In the genomic region with DNA sequence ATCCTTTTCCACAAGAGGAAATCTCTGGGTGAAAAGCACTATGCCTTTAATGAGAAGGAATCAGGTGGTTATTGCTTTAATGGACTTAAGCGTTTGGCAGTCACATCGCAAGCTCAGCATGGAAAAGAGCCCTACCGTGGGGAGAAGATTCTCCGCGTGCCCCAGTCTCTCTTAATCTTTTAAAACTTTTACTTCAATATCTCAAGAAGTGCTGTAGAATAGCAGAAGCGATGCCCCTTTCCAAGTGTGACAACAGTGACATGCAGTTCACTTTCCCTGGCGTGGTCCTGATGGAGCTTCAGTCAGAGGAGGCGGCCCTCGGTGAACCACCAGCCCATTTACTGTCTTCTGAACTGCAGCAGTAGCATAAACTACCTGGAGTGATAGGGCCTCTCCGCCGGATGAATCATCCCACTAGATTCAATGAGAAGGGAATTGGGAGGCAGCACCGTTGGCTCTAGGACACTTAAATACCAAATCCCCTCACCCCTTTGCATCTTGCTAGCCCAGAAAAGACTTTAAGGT, we compare ENCODE assay signal across 13 cellular contexts.
DNase-seq lines count a peak whose midpoint lies in the region; ATAC-seq and TF ChIP-seq lines count a peak whose summit lies in the region.
"Had no signal": no experiment of that assay in that cellular context is flagged by ENCODE, and none has a peak within 500 bp of the region (broad histone marks: within the 10 kb centered on the region; RNA-seq: fewer than 3 reads in every experiment).

No MANE protein-coding gene starts in this region.

- BruUV-seq in Panc1 (replicated peaks; lab: Mats Ljungman, UMichigan) = no TSS peak

- H3K27me3 Mint-ChIP-seq in natural killer cell (ENCODE audit: low read depth in 2 of 2) (peaks cover 3 to 5% of the 10 kb centered on the region in 2 donors), glutamatergic neuron (ENCODE audit: unreplicated experiment) (no peaks in the 10 kb centered on the region)
- H3K27me3 Mint-ChIP-seq in natural killer cell treated with Interleukin-12 subunit alpha and Interleukin-12 subunit beta and Interleukin-15 and Interleukin-18, amount 100 ng/mL, for 72 hours = peaks cover 11% of the 10 kb centered on the region in 2 donors

- POLR2A ChIA-PET in Panc1 (lab: Charles Lee) = no interaction called here

- H3K4me3 ChIP-seq in Panc1 (ENCODE audit: low read depth in 2 of 2, low read length in 2 of 2) = no peak overlapping the region
- H3K4me3 ChIP-seq: MG63, Peyer's patch had no signal

- H3K9me3 Mint-ChIP-seq in natural killer cell (no peaks in the 10 kb centered on the region), glutamatergic neuron (ENCODE audit: unreplicated experiment) (peaks cover 4% of the 10 kb centered on the region)
- H3K9me3 Mint-ChIP-seq in natural killer cell treated with Interleukin-12 subunit alpha and Interleukin-12 subunit beta and Interleukin-15 and Interleukin-18, amount 100 ng/mL, for 72 hours = no peaks in the 10 kb centered on the region

- H3K27ac Mint-ChIP-seq in natural killer cell (no peak overlapping the region), glutamatergic neuron (ENCODE audit: unreplicated experiment) (no peak overlapping the region)
- no peak overlapping the region for H3K27ac Mint-ChIP-seq in natural killer cell treated with Interleukin-12 subunit alpha and Interleukin-12 subunit beta and Interleukin-15 and Interleukin-18, amount 100 ng/mL, for 72 hours
- H3K27ac Mint-ChIP-seq: T-cell had no signal

- H3K36me3 ChIP-seq in Panc1 (ENCODE audit: control insufficient read depth, insufficient read depth, low read length) = no peaks in the 10 kb centered on the region
- H3K36me3 ChIP-seq: MG63, Peyer's patch had no signal

- H3K4me1 Mint-ChIP-seq in natural killer cell = no peaks in the 10 kb centered on the region
- H3K4me1 Mint-ChIP-seq in natural killer cell treated with Interleukin-12 subunit alpha and Interleukin-12 subunit beta and Interleukin-15 and Interleukin-18, amount 100 ng/mL, for 72 hours (ENCODE audit: low read depth in 2 of 2) = no peaks in the 10 kb centered on the region
- H3K4me1 Mint-ChIP-seq in glutamatergic neuron (ENCODE audit: low read depth, unreplicated experiment) = peaks cover 22% of the 10 kb centered on the region
- H3K4me1 Mint-ChIP-seq: T-cell had no signal

- no peaks in the 10 kb centered on the region for H3K36me3 Mint-ChIP-seq in natural killer cell
- no peaks in the 10 kb centered on the region for H3K36me3 Mint-ChIP-seq in natural killer cell treated with Interleukin-12 subunit alpha and Interleukin-12 subunit beta and Interleukin-15 and Interleukin-18, amount 100 ng/mL, for 72 hours
- H3K36me3 Mint-ChIP-seq in glutamatergic neuron (ENCODE audit: unreplicated experiment) = peaks cover 15% of the 10 kb centered on the region
- H3K36me3 Mint-ChIP-seq: T-cell had no signal

- 0 out of 2 replicates have a peak, but pooled peaks cover 4% of the 10 kb centered on the region for H3K9me3 ChIP-seq in Panc1 (ENCODE audit: control insufficient read depth, insufficient read depth, low read depth, low read length)
- H3K9me3 ChIP-seq: SK-N-SH had no signal

- CTCF ChIA-PET in Panc1 (lab: Charles Lee) = interaction anchor here (0.6 to 1.6 kb wide), 6 partner anchors 15 to 1969 kb away, joined by 3 to 11 read pairs (median 5); no protein-coding TSS in a partner anchor

- intact Hi-C loops in natural killer cell (cut with micrococcal nuclease) (loop anchor here (1.0 kb wide), 1 partner anchor 166 kb away; no protein-coding TSS in a partner anchor), Panc1 (cut with micrococcal nuclease; ENCODE audit: unreplicated experiment) (loop anchor here (2.0 kb wide), 1 partner anchor 166 kb away; no protein-coding TSS in a partner anchor)

- H3K27me3 ChIP-seq in Panc1 (ENCODE audit: control insufficient read depth, insufficient read depth, low read length) = peaks cover 3% of the 10 kb centered on the region; the same call in 1 of the 2 replicates
- H3K27me3 ChIP-seq: MG63, Peyer's patch had no signal

- in situ Hi-C loops in Panc1 (cut with HindIII; ENCODE audit: low pct_unique_long_range_greater_than_20kb, low sequenced_read_pairs) = no loop called here

- H3K4me3 Mint-ChIP-seq in natural killer cell (no peak overlapping the region), glutamatergic neuron (ENCODE audit: unreplicated experiment) (no peak overlapping the region)
- no peak overlapping the region for H3K4me3 Mint-ChIP-seq in natural killer cell treated with Interleukin-12 subunit alpha and Interleukin-12 subunit beta and Interleukin-15 and Interleukin-18, amount 100 ng/mL, for 72 hours
- H3K4me3 Mint-ChIP-seq: T-cell had no signal

- no peaks in the 10 kb centered on the region for H3K4me1 ChIP-seq in Panc1 (ENCODE audit: control insufficient read depth, insufficient read depth, low read length)
- H3K4me1 ChIP-seq: Peyer's patch had no signal

- TF ChIP-seq CTCF in natural killer cell (IDR thresholded peaks at IDR 0.05) (peak; percentile 7), Panc1 (IDR thresholded peaks at IDR 0.05) (peak; percentile 43), glutamatergic neuron (IDR thresholded peaks at IDR 0.05; ENCODE audit: partially characterized antibody, unreplicated experiment) (peak; percentile 57)

- no peak for ATAC-seq in natural killer cell
- no peak for ATAC-seq in natural killer cell treated with Interleukin-12 subunit alpha and Interleukin-12 subunit beta and Interleukin-15 and Interleukin-18, amount 100 ng/mL, for 72 hours
- no peak for ATAC-seq in Panc1
- ATAC-seq: T-cell had no signal

- no peak for DNase-seq in natural killer cell
- no peak for DNase-seq in natural killer cell treated with Interleukin-12 subunit alpha and Interleukin-12 subunit beta and Interleukin-15 and Interleukin-18, amount 100 ng/mL, for 72 hours (ENCODE audit: low spot score)
- no peak for DNase-seq in Panc1 (ENCODE audit: low read depth, low spot score)
- DNase-seq in glutamatergic neuron = no peak
- no peak for DNase-seq in NCI-H2107 treated with DMSO at 0.1 percent for 48 hours (lab: John Stamatoyannopoulos, UW; ENCODE audit: unreplicated experiment)
- DNase-seq in NCI-H1092 (lab: John Stamatoyannopoulos, UW) = no peak
- no peak for DNase-seq in ureter (ENCODE audit: low spot score)
- no peak for DNase-seq in epidermal melanocyte (ENCODE audit: insufficient read length, low spot score)
- DNase-seq: NCI-H1105 had no signal

- no peak overlapping the region for H3K27ac ChIP-seq in Panc1 (ENCODE audit: low read length)
- H3K27ac ChIP-seq: Peyer's patch had no signal

Comparison
In these comparisons a context has a peak if more than half of its experiments do, and no peak if none do; other contexts are left out.
1. CTCF ChIP-seq: peak in every context shown above with its lines; median percentile 57 in glutamatergic neuron; 43 in Panc1; 7 in natural killer cell.